In genomic region chr2:73674696-73675157, GRCh38 we compare ENCODE assay signal across 1 cellular context.
TF ChIP-seq lines count a peak whose summit lies in the region.

No MANE protein-coding gene starts in this region.

TF ChIP-seq in GM12878, 131 proteins besides CTCF, POLR2A, EP300 and RAD21 (continued from another document):
- TF ChIP-seq NFIC (IDR thresholded peaks at IDR 0.05; ENCODE audit: low read depth, low read length), result 0 out of 2 replicates have a peak, but pooled peaks have one; percentile 18
